ENCODE assay signal across 12 cellular contexts in the genomic region with DNA sequence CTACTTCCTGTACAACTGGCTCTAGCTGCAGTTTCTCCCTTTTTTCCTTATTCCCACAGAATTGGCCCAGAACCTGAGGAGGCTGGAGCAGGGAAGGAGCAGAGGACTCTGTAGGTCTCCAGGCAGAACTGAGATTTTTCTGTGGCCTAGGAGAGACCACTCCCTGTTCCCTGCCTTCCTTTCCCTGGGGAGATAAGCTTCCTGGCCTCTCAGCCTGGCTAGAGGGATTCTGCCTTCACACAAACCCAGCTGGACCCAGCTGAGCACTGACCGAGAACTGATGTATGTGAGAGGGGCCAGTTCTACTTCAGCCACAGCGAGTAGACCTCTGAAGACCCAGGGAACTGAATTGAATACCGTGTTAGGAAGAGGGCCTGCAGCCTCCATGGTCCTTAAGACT. TPM values are rescaled to one million over a fixed set of nuclear protein-coding genes. Genes with fewer than 3 reads are reported as not detected.
DNase-seq lines count a peak whose midpoint lies in the region; ATAC-seq and TF ChIP-seq lines count a peak whose summit lies in the region.
"Had no signal": no experiment of that assay in that cellular context is flagged by ENCODE, and none has a peak within 500 bp of the region (broad histone marks: within the 10 kb centered on the region; RNA-seq: fewer than 3 reads in every experiment).

No MANE protein-coding gene starts in this region.

- H3K27me3 Mint-ChIP-seq in glutamatergic neuron (ENCODE audit: unreplicated experiment), result peaks cover 4% of the 10 kb centered on the region
- no peaks in the 10 kb centered on the region for H3K27me3 Mint-ChIP-seq in type B pancreatic cell
- H3K27me3 Mint-ChIP-seq in activated T-cell treated with anti-CD3 and anti-CD28 coated beads, Interleukin-2, amount 50 U/mL, for 72 hours (ENCODE audit: low read depth), result no peaks in the 10 kb centered on the region

- no peak for TF ChIP-seq POLR2A in body of pancreas (IDR thresholded peaks at IDR 0.05)

- H3K27ac Mint-ChIP-seq in glutamatergic neuron (ENCODE audit: unreplicated experiment), result peak overlapping the region; percentile 99
- H3K27ac Mint-ChIP-seq in type B pancreatic cell, result peak overlapping the region; percentile 84
- H3K27ac Mint-ChIP-seq in activated T-cell treated with anti-CD3 and anti-CD28 coated beads, Interleukin-2, amount 50 U/mL, for 72 hours, result no peak overlapping the region
- H3K27ac Mint-ChIP-seq: activated CD4-positive, alpha-beta T cell treated with anti-CD3 and anti-CD28 coated beads, Interleukin-2, amount 10 ng/mL, durations not matched to agents 24 days and 14 days had no signal

- intact Hi-C loops in body of pancreas (cut with DNase I), result no loop called here

- peak overlapping the region; percentile 92 for H2AFZ ChIP-seq in neural cell (ENCODE audit: low read depth, low read length)

- peaks cover 4% of the 10 kb centered on the region for H3K36me3 Mint-ChIP-seq in glutamatergic neuron (ENCODE audit: unreplicated experiment)
- peaks cover 4% of the 10 kb centered on the region for H3K36me3 Mint-ChIP-seq in type B pancreatic cell
- H3K36me3 Mint-ChIP-seq in activated T-cell treated with anti-CD3 and anti-CD28 coated beads, Interleukin-2, amount 50 U/mL, for 72 hours (ENCODE audit: insufficient read depth in 2 of 2), result no peaks in the 10 kb centered on the region

- H3K9ac ChIP-seq in neural cell (ENCODE audit: low read length), result peak overlapping the region; percentile 98

- no peaks in the 10 kb centered on the region for H3K36me3 ChIP-seq in body of pancreas (replicated peaks in 1 of 2; ENCODE audit: insufficient read depth in 1 of 2, low read depth in 2 of 2)
- H3K36me3 ChIP-seq in neural cell (ENCODE audit: insufficient read depth, low read length), result no peaks in the 10 kb centered on the region

- H4K20me1 ChIP-seq in neural cell (ENCODE audit: insufficient read depth), result no peaks in the 10 kb centered on the region

- H3K4me1 Mint-ChIP-seq in glutamatergic neuron (ENCODE audit: low read depth, unreplicated experiment) (peaks cover 21% of the 10 kb centered on the region), type B pancreatic cell (ENCODE audit: unreplicated experiment) (peaks cover 36% of the 10 kb centered on the region)
- no peaks in the 10 kb centered on the region for H3K4me1 Mint-ChIP-seq in activated T-cell treated with anti-CD3 and anti-CD28 coated beads, Interleukin-2, amount 50 U/mL, for 72 hours (ENCODE audit: low read depth)
- H3K4me1 Mint-ChIP-seq: activated CD4-positive, alpha-beta T cell treated with anti-CD3 and anti-CD28 coated beads, Interleukin-2, amount 10 ng/mL, durations not matched to agents 24 days and 14 days had no signal

- no peaks in the 10 kb centered on the region for H3K9me2 ChIP-seq in neural cell (ENCODE audit: insufficient read depth, low read length)

- H3K79me2 ChIP-seq in neural cell (replicated peaks; ENCODE audit: insufficient read depth, low read length), result peaks cover 33% of the 10 kb centered on the region

- H3K27ac ChIP-seq in body of pancreas (peak overlapping the region; percentile 23 to 74 (median 62)), neural cell (ENCODE audit: low read length) (peak overlapping the region; percentile 100)

- H3K4me3 Mint-ChIP-seq in glutamatergic neuron (ENCODE audit: unreplicated experiment) (peak overlapping the region; percentile 97), type B pancreatic cell (peak overlapping the region; percentile 90)
- H3K4me3 Mint-ChIP-seq in activated T-cell treated with anti-CD3 and anti-CD28 coated beads, Interleukin-2, amount 50 U/mL, for 72 hours, result no peak overlapping the region
- H3K4me3 Mint-ChIP-seq: activated CD4-positive, alpha-beta T cell treated with anti-CD3 and anti-CD28 coated beads, Interleukin-2, amount 10 ng/mL, durations not matched to agents 24 days and 14 days had no signal

- TF ChIP-seq RAD21 in neural cell (conservative IDR thresholded peaks at IDR 0.05), result no peak

- 85 to 100% methylated on average over 2 to 3 of the region's 3 CpGs for WGBS in body of pancreas, 2 donors

- TF ChIP-seq CTCF in body of pancreas (IDR thresholded peaks at IDR 0.05) (no peak), glutamatergic neuron (IDR thresholded peaks at IDR 0.05; ENCODE audit: partially characterized antibody, unreplicated experiment) (no peak), neural cell (IDR thresholded peaks at IDR 0.05; ENCODE audit: poor library complexity, severe bottlenecking) (no peak), type B pancreatic cell (conservative IDR thresholded peaks at IDR 0.05) (no peak)

- peak; percentile 49 for ATAC-seq in body of pancreas
- ATAC-seq in HG03108 (IDR thresholded peaks at IDR 0.05; ENCODE audit: unreplicated experiment), result no peak
- ATAC-seq in activated T-cell treated with anti-CD3 and anti-CD28 coated beads, Interleukin-2, amount 50 U/mL, for 72 hours (replicated peaks in 1 of 2), result no peak
- ATAC-seq: stimulated activated naive CD8-positive, alpha-beta T cell treated with anti-CD3 and anti-CD28 coated beads, Interleukin-15, Interleukin-2, amounts not matched to agents 100 U/mL and 50 U/mL, for 24 hours had no signal

- H3F3A ChIP-seq in neural cell (ENCODE audit: insufficient read depth, low read length, poor library complexity, severe bottlenecking), result no peaks in the 10 kb centered on the region

- H3K4me3 ChIP-seq in body of pancreas (no peak overlapping the region), neural cell (ENCODE audit: low read length) (peak overlapping the region; percentile 82)

- H3K4me2 ChIP-seq in neural cell (ENCODE audit: low read length), result peak overlapping the region; percentile 6

- H3K9me3 Mint-ChIP-seq in glutamatergic neuron (ENCODE audit: unreplicated experiment), result peaks cover 7% of the 10 kb centered on the region
- H3K9me3 Mint-ChIP-seq in type B pancreatic cell, result no peaks in the 10 kb centered on the region
- no peaks in the 10 kb centered on the region for H3K9me3 Mint-ChIP-seq in activated T-cell treated with anti-CD3 and anti-CD28 coated beads, Interleukin-2, amount 50 U/mL, for 72 hours

- DNase-seq in body of pancreas (no peak), glutamatergic neuron (peak; percentile 74), type B pancreatic cell (ENCODE audit: extremely low spot score, unreplicated experiment) (no peak), NCI-H1105 treated with DMSO at 0.1 percent for 48 hours (lab: John Stamatoyannopoulos, UW) (no peak), NCI-H2171 (lab: John Stamatoyannopoulos, UW) (no peak)
- DNase-seq in activated T-cell treated with anti-CD3 and anti-CD28 coated beads, Interleukin-2, amount 50 U/mL, for 72 hours, result no peak
- DNase-seq: activated CD4-positive, alpha-beta T cell treated with anti-CD3 and anti-CD28 coated beads, Interleukin-2, amount 10 ng/mL, durations not matched to agents 24 days and 14 days; NCI-H187 treated with DMSO at 0.1 percent for 48 hours; SHP77; stimulated activated naive CD8-positive, alpha-beta T cell treated with anti-CD3 and anti-CD28 coated beads, Interleukin-15, Interleukin-2, amounts not matched to agents 100 U/mL and 50 U/mL, for 24 hours had no signal

- no peak for TF ChIP-seq EP300 in neural cell (conservative IDR thresholded peaks at IDR 0.05; ENCODE audit: poor library complexity, severe bottlenecking)

- H3K27me3 ChIP-seq in body of pancreas (no peaks in the 10 kb centered on the region), neural cell (ENCODE audit: insufficient read depth, low read depth, low read length) (no peaks in the 10 kb centered on the region)

- H3K4me1 ChIP-seq in body of pancreas, result peaks cover 32% of the 10 kb centered on the region

- H3K9me3 ChIP-seq in body of pancreas, result no peaks in the 10 kb centered on the region
- no peaks in the 10 kb centered on the region for H3K9me3 ChIP-seq in neural cell (ENCODE audit: low read length)

TF ChIP-seq in neural cell, 6 proteins besides CTCF, POLR2A, EP300 and RAD21:
- no peak for TF ChIP-seq POLR2AphosphoS5 (IDR thresholded peaks at IDR 0.05)
- no peak for TF ChIP-seq EZH2 (IDR thresholded peaks at IDR 0.05; ENCODE audit: borderline replicate concordance, insufficient read depth, low read length, poor library complexity, severe bottlenecking)
- no peak for TF ChIP-seq TAF1 (IDR thresholded peaks at IDR 0.05; ENCODE audit: low read depth)
- no peak for TF ChIP-seq SMC3 (conservative IDR thresholded peaks at IDR 0.05; ENCODE audit: poor library complexity)
- TF ChIP-seq MXI1 (conservative IDR thresholded peaks at IDR 0.05; ENCODE audit: poor library complexity, severe bottlenecking), result no peak
- no peak for TF ChIP-seq REST (IDR thresholded peaks at IDR 0.05; ENCODE audit: borderline replicate concordance)

RNA-seq across cellular contexts. Expression of gene RUSC2, which starts 48.0 kb away (rescaled TPM):
- total RNA-seq in body of pancreas (10 to 100 TPM; 16.9 to 27.4 TPM), glutamatergic neuron (ENCODE audit: unreplicated experiment) (84.4 TPM), type B pancreatic cell (ENCODE audit: low replicate concordance) (6.3 and 22.1 TPM in 2 replicates)
- 46.4 and 59.3 TPM in 2 replicates for polyA plus RNA-seq in neural cell
- polyA minus RNA-seq in neural cell, result 109 and 118 TPM in 2 replicates
- total RNA-seq in activated T-cell treated with anti-CD3 and anti-CD28 coated beads, Interleukin-2, amount 50 U/mL, for 72 hours, result 1 to 10 TPM; 3.8 to 5.3 TPM

Comparison
In these comparisons a context has a peak if more than half of its experiments do, and no peak if none do; other contexts are left out.
1. H3K4me3 Mint-ChIP-seq: peak in glutamatergic neuron (single experiment) and type B pancreatic cell (single experiment); none in activated T-cell treated with anti-CD3 and anti-CD28 coated beads, Interleukin-2, amount 50 U/mL, for 72 hours (0 of 2).